ENCODE assay signal across 1 cellular context in the genomic region with DNA sequence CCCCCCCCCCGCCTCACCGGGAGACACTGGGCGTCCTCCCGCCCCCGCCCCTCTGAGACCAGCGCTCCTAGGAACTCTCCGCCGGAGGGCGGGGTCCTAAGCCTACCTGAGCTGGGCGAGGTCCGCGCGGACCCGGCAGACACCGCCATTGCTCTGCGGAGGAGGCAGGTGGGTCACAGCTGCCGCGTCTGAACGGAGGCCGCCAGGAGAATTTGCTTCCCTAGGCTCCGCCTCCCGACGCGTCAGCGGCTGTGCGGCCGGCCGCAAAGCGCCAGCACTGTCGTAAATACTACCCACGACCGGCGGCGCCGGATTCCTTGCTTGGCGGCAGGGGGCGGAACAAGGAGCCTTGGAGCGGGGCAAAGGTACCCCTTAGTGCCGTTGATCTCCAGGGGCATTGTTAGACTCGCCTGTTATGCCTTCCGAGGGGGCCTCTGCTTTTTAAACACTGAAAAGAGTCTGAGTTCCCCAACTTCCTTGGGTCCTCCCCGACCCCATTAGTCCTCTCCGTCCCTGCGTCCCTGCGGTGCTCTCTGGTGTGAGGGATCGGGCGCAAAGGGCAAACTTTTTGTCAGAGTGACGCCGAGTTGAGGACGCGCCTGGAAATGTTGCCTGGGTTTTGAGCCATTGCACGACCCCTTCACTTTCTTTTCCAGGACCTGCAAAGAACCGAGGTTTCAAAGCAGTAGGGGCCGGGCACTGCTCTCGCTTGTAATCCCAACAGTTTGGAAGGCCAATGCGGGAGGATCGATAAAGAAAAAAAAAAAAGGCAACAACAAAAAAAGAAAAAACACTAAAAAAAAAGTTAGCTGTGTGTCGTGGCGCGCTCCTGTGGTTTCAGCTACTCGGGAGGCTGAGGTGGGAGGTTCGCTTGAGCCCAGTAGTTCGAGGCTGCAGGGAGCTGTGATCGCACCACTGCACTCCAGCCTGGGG.
TF ChIP-seq lines count a peak whose summit lies in the region.

A gene (minus strand): TSS at position 214 of the 933 bp plus-strand sequence. CDS start 65 bp downstream, at position 149.

TF ChIP-seq in GM12878, 131 proteins besides CTCF, POLR2A, EP300 and RAD21 (continued from another document):
- TF ChIP-seq POU2F2 (IDR thresholded peaks at IDR 0.05; ENCODE audit: borderline replicate concordance, low read depth, low read length) = peak; percentile 77
- TF ChIP-seq SIN3A (IDR thresholded peaks at IDR 0.05; ENCODE audit: low read depth, low read length) = 0 out of 2 replicates have a peak, but pooled peaks have one; percentile 62
- peak; percentile 68 for TF ChIP-seq HCFC1 (IDR thresholded peaks at IDR 0.05; ENCODE audit: low read length)
- TF ChIP-seq KLF5 (IDR thresholded peaks at IDR 0.05; ENCODE audit: partially characterized antibody) = peak; percentile 38
- no peak for TF ChIP-seq TBL1XR1 (IDR thresholded peaks at IDR 0.05; ENCODE audit: low read depth, low read length)
- no peak for TF ChIP-seq EZH2 (IDR thresholded peaks at IDR 0.05; ENCODE audit: borderline replicate concordance, control insufficient read depth, low read depth, low read length)
